24 cellular contexts compared by ENCODE assay signal in the genomic region with DNA sequence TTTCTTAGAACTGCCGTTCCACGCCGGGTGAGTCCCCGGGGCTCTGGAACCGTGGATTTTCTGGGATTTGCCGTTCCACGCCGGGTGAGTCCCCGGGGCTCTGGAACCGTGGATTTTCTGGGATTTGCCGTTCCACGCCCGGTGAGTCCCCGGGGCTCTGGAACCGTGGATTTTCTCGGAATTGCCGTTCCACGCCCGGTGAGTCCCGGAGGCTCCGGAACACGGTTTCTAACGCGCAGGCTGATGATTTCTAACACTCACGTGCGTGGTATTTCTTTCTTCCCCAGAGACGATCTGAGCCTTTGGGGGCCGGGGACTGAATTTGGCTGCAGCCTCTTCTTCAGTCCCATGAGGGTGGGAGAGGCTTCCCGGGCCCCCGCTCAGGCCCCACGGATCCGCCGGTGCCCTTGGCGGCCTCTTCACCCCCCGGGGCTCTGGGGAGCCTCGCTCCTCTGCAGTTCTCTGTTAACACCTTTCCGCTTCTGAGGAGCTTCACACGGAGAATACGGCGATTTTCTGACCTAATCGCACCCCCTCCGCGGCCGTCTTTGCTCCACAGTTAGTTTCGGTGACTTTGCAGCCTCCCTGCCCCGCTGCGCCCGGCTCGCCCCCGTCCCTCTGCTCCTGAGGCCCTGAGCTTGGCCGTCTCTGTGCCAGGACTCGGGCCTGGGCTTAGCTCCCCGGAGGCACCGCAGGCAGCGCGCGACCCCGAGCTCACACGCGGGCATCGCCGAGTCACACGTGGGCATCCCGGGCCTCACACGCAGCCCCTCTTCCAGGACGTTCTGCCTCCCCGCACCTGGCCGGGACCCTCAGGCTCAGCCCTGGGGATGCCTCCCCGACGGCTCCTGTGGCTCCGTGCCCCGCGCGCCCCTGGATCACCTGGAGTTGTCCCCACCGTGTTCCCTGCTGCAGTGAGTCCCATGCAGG. TPM values are rescaled to one million over a fixed set of nuclear protein-coding genes. Genes with fewer than 3 reads are reported as not detected.
DNase-seq lines count a peak whose midpoint lies in the region; ATAC-seq and TF ChIP-seq lines count a peak whose summit lies in the region.
"Had no signal": no experiment of that assay in that cellular context is flagged by ENCODE, and none has a peak within 500 bp of the region (broad histone marks: within the 10 kb centered on the region; RNA-seq: fewer than 3 reads in every experiment).

No MANE protein-coding gene starts in this region.

- peaks cover 3% of the 10 kb centered on the region for H3K27me3 Mint-ChIP-seq in osteocyte (ENCODE audit: unreplicated experiment)
- H3K27me3 Mint-ChIP-seq: B cell; CD4-positive, CD25-positive, alpha-beta regulatory T cell had no signal

- no peaks in the 10 kb centered on the region for H3K4me1 Mint-ChIP-seq in osteocyte (ENCODE audit: unreplicated experiment)
- H3K4me1 Mint-ChIP-seq: B cell; CD4-positive, CD25-positive, alpha-beta regulatory T cell; GM23338 had no signal

- H3K4me3 ChIP-seq in GM12865 (ENCODE audit: low read depth, low read length) (no peak overlapping the region), coronary artery (no peak overlapping the region)
- H3K4me3 ChIP-seq: A549, GM23338 had no signal

- no peaks in the 10 kb centered on the region for H3K36me3 Mint-ChIP-seq in osteocyte (ENCODE audit: unreplicated experiment)
- H3K36me3 Mint-ChIP-seq: CD4-positive, CD25-positive, alpha-beta regulatory T cell had no signal

- H3K4me3 Mint-ChIP-seq in osteocyte (ENCODE audit: unreplicated experiment) = no peak overlapping the region
- H3K4me3 Mint-ChIP-seq: B cell; CD4-positive, CD25-positive, alpha-beta regulatory T cell; GM23338 had no signal

- no peak for TF ChIP-seq CTCF in GM12865 (IDR thresholded peaks at IDR 0.05; ENCODE audit: insufficient read depth, low read depth, low read length, missing control alignments)
- no peak for TF ChIP-seq CTCF in coronary artery (IDR thresholded peaks at IDR 0.05)
- no peak for TF ChIP-seq CTCF in osteocyte (IDR thresholded peaks at IDR 0.05)

- H3K27ac Mint-ChIP-seq in osteocyte (ENCODE audit: unreplicated experiment) = no peak overlapping the region
- H3K27ac Mint-ChIP-seq: B cell; CD4-positive, CD25-positive, alpha-beta regulatory T cell; GM23338 had no signal

- H3K27ac ChIP-seq in coronary artery = no peak overlapping the region
- H3K27ac ChIP-seq: A549 had no signal

- DNase-seq in GM12865 (ENCODE audit: low read depth) (peak; percentile 15), coronary artery (ENCODE audit: low spot score) (peak; percentile 57), left lobe of liver (ENCODE audit: low spot score) (no peak), osteocyte (ENCODE audit: extremely low spot score, unreplicated experiment) (peak; percentile 86), SHP77 treated with DMSO at 0.1 percent for 48 hours (lab: John Stamatoyannopoulos, UW) (no peak)
- DNase-seq: CD4-positive, CD25-positive, alpha-beta regulatory T cell; EL; GF-D8; HCEC 1CT; KBM-7; NCI-H1092 treated with DMSO at 0.1 percent for 48 hours; NCI-H146; NCI-H2029; NCI-H2227 treated with DMSO at 0.1 percent for 48 hours; NCI-H510A; NCI-H774; NK-92 treated with Interleukin-12 subunit alpha and Interleukin-12 subunit beta, amount 100 ng/mL, for 24 hours had no signal

- H3K9me3 Mint-ChIP-seq in osteocyte (ENCODE audit: unreplicated experiment) = no peaks in the 10 kb centered on the region
- H3K9me3 Mint-ChIP-seq: GM23338 had no signal

- ATAC-seq in left lobe of liver (peak; percentile 29), HG03571 (IDR thresholded peaks at IDR 0.05; ENCODE audit: unreplicated experiment) (no peak), GM18511 (IDR thresholded peaks at IDR 0.05; ENCODE audit: unreplicated experiment) (no peak), GM18519 (IDR thresholded peaks at IDR 0.05; ENCODE audit: low FRiP score, unreplicated experiment) (no peak)
- ATAC-seq: A549, GM23338 had no signal

RNA-seq across cellular contexts. Expression of gene KIF25, which starts 7.2 kb away (rescaled TPM):
- total RNA-seq in left lobe of liver (0.43 TPM), osteocyte (not detected in 2 replicates)
- total RNA-seq: B cell; CD4-positive, CD25-positive, alpha-beta regulatory T cell; HT1080 had no signal

Comparison
In these comparisons a context has a peak if more than half of its experiments do, and no peak if none do; other contexts are left out.
1. DNase-seq: peak in GM12865 (single experiment), coronary artery (single experiment) and osteocyte (single experiment); none in left lobe of liver (single experiment) and SHP77 treated with DMSO at 0.1 percent for 48 hours (single experiment).